1 cellular context compared by ENCODE assay signal in genomic region chr1:200904772-200905171, GRCh38.
A peak's percentile ranks its signal among the peaks of the same experiment; 100 is the strongest.
TF ChIP-seq lines count a peak whose summit lies in the region.

No MANE protein-coding gene starts in this region.

TF ChIP-seq in K562, 482 proteins besides CTCF, POLR2A, EP300 and RAD21 (continued from another document):
- TF ChIP-seq MGA (IDR thresholded peaks at IDR 0.05) (no peak), POLR2H (tag; IDR thresholded peaks at IDR 0.05; ENCODE audit: low read depth) (no peak), ZNF121 (CRISPR knock-in tag; conservative IDR thresholded peaks at IDR 0.05) (peak; percentile 39)
